Comparison of ENCODE assay signal across 23 cellular contexts in the genomic region with DNA sequence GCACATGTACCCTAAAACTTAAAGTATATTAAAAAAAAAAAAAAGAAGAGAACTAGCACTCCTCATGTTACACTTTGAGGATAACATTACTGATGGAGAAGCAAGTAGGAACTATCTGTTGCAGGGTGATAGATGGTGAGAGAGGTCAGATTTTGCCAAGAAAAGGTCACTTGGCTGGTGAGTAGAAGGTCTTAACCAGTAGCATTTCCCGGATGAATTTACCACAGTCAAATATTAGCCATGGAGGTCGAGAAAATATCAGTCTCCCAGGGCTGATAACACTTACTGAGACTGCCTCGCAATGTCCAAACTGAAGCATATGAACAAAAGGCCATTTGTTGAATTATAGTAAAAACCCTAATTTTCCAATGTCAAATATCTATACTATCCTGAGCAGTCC. TPM values are rescaled to one million over a fixed set of nuclear protein-coding genes. Genes with fewer than 3 reads are reported as not detected.
DNase-seq lines count a peak whose midpoint lies in the region; ATAC-seq, FAIRE-seq and TF ChIP-seq lines count a peak whose summit lies in the region.
"Had no signal": no experiment of that assay in that cellular context is flagged by ENCODE, and none has a peak within 500 bp of the region (broad histone marks: within the 10 kb centered on the region; RNA-seq: fewer than 3 reads in every experiment).

No MANE protein-coding gene starts in this region.

- WGBS in HepG2 (ENCODE audit: low lambda C conversion rate) = 37% methylated on average over 3 of the region's 3 CpGs

- H3K79me2 ChIP-seq in HepG2 (ENCODE audit: insufficient read depth, low read length) = no peaks in the 10 kb centered on the region

- TF ChIP-seq CTCF in HepG2 (CRISPR knock-in tag; IDR thresholded peaks at IDR 0.05) = no peak
- no peak for TF ChIP-seq CTCF in nephron (IDR thresholded peaks at IDR 0.05; ENCODE audit: unreplicated experiment in 3 of 3)
- TF ChIP-seq CTCF in mucosa of descending colon (IDR thresholded peaks at IDR 0.05) = no peak

- H3K9me3 ChIP-seq in HepG2 (ENCODE audit: low read length) = no peaks in the 10 kb centered on the region
- H3K9me3 ChIP-seq in mucosa of descending colon = no peaks in the 10 kb centered on the region

- H3K27ac Mint-ChIP-seq in nephron = peak overlapping the region; percentile 89 to 94 (median 92)
- H3K27ac Mint-ChIP-seq: CD4-positive, alpha-beta memory T cell had no signal

- no peak for TF ChIP-seq RAD21 in HepG2 (CRISPR knock-in tag; IDR thresholded peaks at IDR 0.05)

- TF ChIP-seq EP300 in HepG2 (IDR thresholded peaks at IDR 0.05; ENCODE audit: low read depth in 2 of 2, low read length in 2 of 2) (no peak), HepG2 (CRISPR knock-in tag; IDR thresholded peaks at IDR 0.05; ENCODE audit: borderline replicate concordance) (no peak)

- no peaks in the 10 kb centered on the region for H3K36me3 ChIP-seq in HepG2 (replicated peaks in 1 of 2; ENCODE audit: control insufficient read depth in 1 of 2, insufficient read depth in 2 of 2, low read length in 2 of 2)
- no peaks in the 10 kb centered on the region for H3K36me3 ChIP-seq in mucosa of descending colon (ENCODE audit: low read depth)

- no TSS peak for BruUV-seq in HepG2 (replicated peaks; lab: Mats Ljungman, UMichigan)

- no peak for TF ChIP-seq POLR2A in HepG2 (IDR thresholded peaks at IDR 0.05; ENCODE audit: insufficient read depth in 1 of 2, low read depth in 2 of 2, low read length in 2 of 2)

- peak overlapping the region; percentile 32; the same call in 1 of the 2 replicates for H3K4me2 ChIP-seq in HepG2 (ENCODE audit: low read depth, low read length)

- no peak overlapping the region for H3K9ac ChIP-seq in HepG2 (ENCODE audit: insufficient read depth, low read depth, low read length)

- no peak overlapping the region for H3K27ac ChIP-seq in HepG2 (ENCODE audit: extremely low read length, insufficient read depth, low read length)

- H3K27me3 ChIP-seq in HepG2 (ENCODE audit: control insufficient read depth in 1 of 2, insufficient read depth in 2 of 2, low read length in 2 of 2) = no peaks in the 10 kb centered on the region

- no peak overlapping the region for H3K4me3 Mint-ChIP-seq in nephron
- H3K4me3 Mint-ChIP-seq: CD4-positive, alpha-beta memory T cell had no signal

- H3K4me1 ChIP-seq in HepG2 (ENCODE audit: insufficient read depth, low read length) (peaks cover 18% of the 10 kb centered on the region), mucosa of descending colon (ENCODE audit: low read depth) (no peaks in the 10 kb centered on the region)

- in situ Hi-C loops in HepG2 (cut with HindIII; ENCODE audit: extremely low pct_ligation_motif_present, low pct_unique_long_range_greater_than_20kb) = no loop called here

- CTCF ChIA-PET in HepG2 (lab: Yijun Ruan, JAX; ENCODE audit: low intra/inter-chr PET ratio, low total read pairs) = no interaction called here

- FAIRE-seq in HepG2 (lab: Jason Lieb, UNC) = no peak
- FAIRE-seq: GM12891 had no signal

- DNase-seq in HuH-7.5 (ENCODE audit: low spot score) = peak; percentile 48
- no peak for DNase-seq in HepG2 (ENCODE audit: low spot score)
- no peak for DNase-seq in LoVo (ENCODE audit: low spot score)
- DNase-seq in mucosa of descending colon = no peak
- no peak for DNase-seq in left ventricle myocardium superior
- DNase-seq in effector CD4-positive, alpha-beta T cell = no peak
- DNase-seq: C1 segment of cervical spinal cord; Calu3; CD4-positive, alpha-beta memory T cell; COR-L47; DMS53; DMS79 treated with DMSO at 0.1 percent for 48 hours; GF-D8; GOT3; H7; HCEC 1CT had no signal

- H2AFZ ChIP-seq in HepG2 (ENCODE audit: low read length) = no peak overlapping the region

- H3K4me1 Mint-ChIP-seq in nephron = peaks cover 73% of the 10 kb centered on the region
- H3K4me1 Mint-ChIP-seq: CD4-positive, alpha-beta memory T cell had no signal

- H3K27me3 Mint-ChIP-seq in nephron (ENCODE audit: low read depth) = no peaks in the 10 kb centered on the region
- H3K27me3 Mint-ChIP-seq: CD4-positive, alpha-beta memory T cell had no signal

- no peak overlapping the region for H3K4me3 ChIP-seq in HepG2 (replicated peaks in 1 of 3; ENCODE audit: insufficient read depth in 1 of 3, low read depth in 2 of 3, low read length in 3 of 3)
- H3K4me3 ChIP-seq in mucosa of descending colon = no peak overlapping the region

- ATAC-seq in HepG2 (peak; percentile 35; the same call in 2 of the 3 replicates), mucosa of descending colon (no peak), left ventricle myocardium superior (no peak)

- H3K9me3 Mint-ChIP-seq in nephron = no peaks in the 10 kb centered on the region

- no peaks in the 10 kb centered on the region for H4K20me1 ChIP-seq in HepG2 (ENCODE audit: insufficient read depth, low read length)

- no peaks in the 10 kb centered on the region for H3K36me3 Mint-ChIP-seq in nephron (ENCODE audit: low read depth)
- H3K36me3 Mint-ChIP-seq: CD4-positive, alpha-beta memory T cell had no signal

- POLR2A ChIA-PET in HepG2 (lab: Yijun Ruan, JAX) = no interaction called here

- intact Hi-C loops in HepG2 (cut with micrococcal nuclease; ENCODE audit: unreplicated experiment) (no loop called here), mucosa of descending colon (cut with DNase I, micrococcal nuclease) (no loop called here), left ventricle myocardium superior (cut with micrococcal nuclease) (no loop called here)

TF ChIP-seq in HepG2, 621 proteins besides CTCF, POLR2A, EP300 and RAD21 (continues in another document):
- no peak for TF ChIP-seq ZNF282 (IDR thresholded peaks at IDR 0.05; ENCODE audit: partially characterized antibody)
- no peak for TF ChIP-seq MXI1 (IDR thresholded peaks at IDR 0.05; ENCODE audit: borderline replicate concordance, low read depth, low read length)
- no peak for TF ChIP-seq ZNF30 (CRISPR knock-in tag; IDR thresholded peaks at IDR 0.05)

RNA-seq across cellular contexts. Expression of gene BBOX1, which starts 14.7 kb away (rescaled TPM):
- total RNA-seq in HepG2 (2016; rRNA removed; fragmentation: Illumina TruSeq; extraction: Trizol) = not detected in 2 replicates
- not detected in 2 replicates for total RNA-seq in HepG2 (2016; cell fraction: cytosol; rRNA removed; fragmentation: Illumina TruSeq; extraction: Trizol; ENCODE audit: low read depth)
- total RNA-seq in HepG2 (2016; cell fraction: insoluble cytoplasmic fraction; rRNA removed; fragmentation: Illumina TruSeq; extraction: Trizol) = not detected in 2 replicates
- total RNA-seq in HepG2 (2016; cell fraction: membrane; rRNA removed; fragmentation: Illumina TruSeq; extraction: Trizol) = not detected in 2 replicates
- total RNA-seq in HepG2 (2016; cell fraction: nucleus; rRNA removed; fragmentation: Illumina TruSeq; extraction: Trizol) = not detected in 2 replicates
- not detected in 2 replicates for polyA plus RNA-seq in HepG2 (2011; rRNA removed)
- not detected in 2 replicates for polyA plus RNA-seq in HepG2 (2011; cell fraction: cytosol; rRNA removed)
- polyA plus RNA-seq in HepG2 (2011; cell fraction: nucleus; rRNA removed) = not detected in 2 replicates
- polyA plus RNA-seq in HepG2 (2012) = not detected in 2 replicates
- not detected in 2 replicates for polyA plus RNA-seq in HepG2 (2016; cell fraction: cytosol; fragmentation: Illumina TruSeq; extraction: Trizol; ENCODE audit: low read depth)
- polyA plus RNA-seq in HepG2 (2016; cell fraction: insoluble cytoplasmic fraction; fragmentation: Illumina TruSeq; extraction: Trizol; ENCODE audit: low read depth) = not detected in 2 replicates
- polyA plus RNA-seq in HepG2 (2016; cell fraction: membrane; fragmentation: Illumina TruSeq; extraction: Trizol; ENCODE audit: low read depth) = not detected in 2 replicates
- polyA plus RNA-seq in HepG2 (2016; cell fraction: nucleus; fragmentation: Illumina TruSeq; extraction: Trizol; ENCODE audit: insufficient read depth, low read depth) = not detected in 2 replicates
- polyA minus RNA-seq in HepG2 (2011; rRNA and poly(A)+ RNA removed; ENCODE audit: low replicate concordance) = not detected in 2 replicates
- polyA minus RNA-seq in HepG2 (2011; cell fraction: cytosol; rRNA and poly(A)+ RNA removed) = not detected in 2 replicates
- not detected in 2 replicates for polyA minus RNA-seq in HepG2 (2011; cell fraction: nucleus; rRNA and poly(A)+ RNA removed)
- total RNA-seq in mucosa of descending colon = not detected
- not detected for total RNA-seq in left ventricle myocardium superior
- total RNA-seq: A172; A673; Calu3; CD4-positive, alpha-beta memory T cell; Daoy; G401; H7 had no signal
- polyA plus RNA-seq: BJ; CD4-positive, alpha-beta memory T cell had no signal

RNA-seq across cellular contexts. Expression of gene FIBIN, which starts 32.0 kb away (rescaled TPM):
- not detected in 2 replicates for total RNA-seq in HepG2 (2016; rRNA removed; fragmentation: Illumina TruSeq; extraction: Trizol)
- total RNA-seq in HepG2 (2016; cell fraction: cytosol; rRNA removed; fragmentation: Illumina TruSeq; extraction: Trizol; ENCODE audit: low read depth) = not detected in 2 replicates
- not detected in 2 replicates for total RNA-seq in HepG2 (2016; cell fraction: insoluble cytoplasmic fraction; rRNA removed; fragmentation: Illumina TruSeq; extraction: Trizol)
- not detected in 2 replicates for total RNA-seq in HepG2 (2016; cell fraction: membrane; rRNA removed; fragmentation: Illumina TruSeq; extraction: Trizol)
- total RNA-seq in HepG2 (2016; cell fraction: nucleus; rRNA removed; fragmentation: Illumina TruSeq; extraction: Trizol) = not detected in 2 replicates
- polyA plus RNA-seq in HepG2 (2011; rRNA removed) = not detected in 2 replicates
- not detected in 2 replicates for polyA plus RNA-seq in HepG2 (2011; cell fraction: cytosol; rRNA removed)
- polyA plus RNA-seq in HepG2 (2011; cell fraction: nucleus; rRNA removed) = not detected in 2 replicates
- polyA plus RNA-seq in HepG2 (2012) = not detected in 2 replicates
- not detected in 2 replicates for polyA plus RNA-seq in HepG2 (2016; cell fraction: cytosol; fragmentation: Illumina TruSeq; extraction: Trizol; ENCODE audit: low read depth)
- polyA plus RNA-seq in HepG2 (2016; cell fraction: insoluble cytoplasmic fraction; fragmentation: Illumina TruSeq; extraction: Trizol; ENCODE audit: low read depth) = not detected in 2 replicates
- polyA plus RNA-seq in HepG2 (2016; cell fraction: membrane; fragmentation: Illumina TruSeq; extraction: Trizol; ENCODE audit: low read depth) = not detected in 2 replicates
- polyA plus RNA-seq in HepG2 (2016; cell fraction: nucleus; fragmentation: Illumina TruSeq; extraction: Trizol; ENCODE audit: insufficient read depth, low read depth) = not detected in 2 replicates
- not detected in 2 replicates for polyA minus RNA-seq in HepG2 (2011; rRNA and poly(A)+ RNA removed; ENCODE audit: low replicate concordance)
- polyA minus RNA-seq in HepG2 (2011; cell fraction: cytosol; rRNA and poly(A)+ RNA removed) = not detected in 2 replicates
- not detected in 2 replicates for polyA minus RNA-seq in HepG2 (2011; cell fraction: nucleus; rRNA and poly(A)+ RNA removed)
- total RNA-seq in mucosa of descending colon = 10 to 100 TPM in 1 of 3 donors, 1 to 10 TPM in 1, under 1 TPM in 1; 0.84 to 21.3 (median 2.8) TPM
- total RNA-seq in left ventricle myocardium superior = 6.8 TPM
- total RNA-seq: A172; Calu3; CD4-positive, alpha-beta memory T cell had no signal
- polyA plus RNA-seq: CD4-positive, alpha-beta memory T cell had no signal
